In genomic region chr4:55437356-55437796, GRCh38 we compare ENCODE assay signal across 19 cellular contexts. TPM values are rescaled to one million over a fixed set of nuclear protein-coding genes. Genes with fewer than 3 reads are reported as not detected.
DNase-seq lines count a peak whose midpoint lies in the region; ATAC-seq, FAIRE-seq and TF ChIP-seq lines count a peak whose summit lies in the region.
"Had no signal": no experiment of that assay in that cellular context is flagged by ENCODE, and none has a peak within 500 bp of the region (broad histone marks: within the 10 kb centered on the region; RNA-seq: fewer than 3 reads in every experiment).

No MANE protein-coding gene starts in this region.

- H3K27ac ChIP-seq in ACC112 (ENCODE audit: low read depth, low read length) (peak overlapping the region; percentile 16; the same call in 1 of the 2 replicates), Peyer's patch (peak overlapping the region in 2 of 4 donors; percentile 60 to 70), colonic mucosa (peak overlapping the region; percentile 64), kidney (ENCODE audit: low read depth in 2 of 2, low read length in 2 of 2) (no peak overlapping the region)
- H3K27ac ChIP-seq: coronary artery, right lobe of liver, thyroid gland had no signal

- H3K4me3 ChIP-seq in ACC112 (ENCODE audit: low read depth, low read length) (no peak overlapping the region), Peyer's patch (no peak overlapping the region), colonic mucosa (no peak overlapping the region), kidney (ENCODE audit: low read length in 2 of 2) (no peak overlapping the region)
- H3K4me3 ChIP-seq: coronary artery, right lobe of liver, thyroid gland had no signal

- peaks cover 10% of the 10 kb centered on the region for H3K4me1 Mint-ChIP-seq in memory B cell
- H3K4me1 Mint-ChIP-seq: nephron progenitor cell had no signal

- H3K27me3 ChIP-seq in ACC112 (ENCODE audit: insufficient read depth, low read length) (no peaks in the 10 kb centered on the region), Peyer's patch (no peaks in the 10 kb centered on the region), colonic mucosa (no peaks in the 10 kb centered on the region)
- H3K27me3 ChIP-seq: right lobe of liver, thyroid gland had no signal

- no peak for FAIRE-seq in kidney (lab: Jason Lieb, UNC)
- FAIRE-seq: GM19239 had no signal

- H3K36me3 ChIP-seq in ACC112 (ENCODE audit: insufficient read depth, low read length) (peaks cover 32% of the 10 kb centered on the region; the same call in 1 of the 2 replicates), Peyer's patch (peaks cover 0 to 41% (median 0%) of the 10 kb centered on the region in 3 donors), colonic mucosa (no peaks in the 10 kb centered on the region), kidney (ENCODE audit: control insufficient read depth in 1 of 2, insufficient read depth in 2 of 2, low read length in 2 of 2) (peaks cover 16 to 22% of the 10 kb centered on the region in 2 donors)

- H3K9ac ChIP-seq in colonic mucosa (ENCODE audit: low read depth in 2 of 2, low read length in 2 of 2), result no peak overlapping the region
- no peak overlapping the region for H3K9ac ChIP-seq in kidney (ENCODE audit: low read length in 2 of 2)

- no peak for ATAC-seq in memory B cell (ENCODE audit: low read depth)
- no peak for ATAC-seq in HG03442 (IDR thresholded peaks at IDR 0.05; ENCODE audit: unreplicated experiment)
- no peak for ATAC-seq in HG03039 (IDR thresholded peaks at IDR 0.05; ENCODE audit: unreplicated experiment)
- ATAC-seq: T-cell had no signal

- H3K9me3 Mint-ChIP-seq in memory B cell, result no peaks in the 10 kb centered on the region
- H3K9me3 Mint-ChIP-seq: nephron progenitor cell, T-cell had no signal

- peak overlapping the region; percentile 17 for H3K27ac Mint-ChIP-seq in memory B cell

- TF ChIP-seq POLR2A in Peyer's patch (IDR thresholded peaks at IDR 0.05), result no peak

- H3K27me3 Mint-ChIP-seq in memory B cell, result no peaks in the 10 kb centered on the region
- H3K27me3 Mint-ChIP-seq: T-cell had no signal

- no peak overlapping the region for H3K4me3 Mint-ChIP-seq in memory B cell
- H3K4me3 Mint-ChIP-seq: nephron progenitor cell, T-cell had no signal

- no peak overlapping the region for H2AFZ ChIP-seq in ACC112 (ENCODE audit: low read length, unreplicated experiment)

- H3K79me2 ChIP-seq in ACC112 (ENCODE audit: control insufficient read depth, insufficient read depth, low read length, unreplicated experiment), result no peaks in the 10 kb centered on the region

- H3K9me3 ChIP-seq in Peyer's patch (no peaks in the 10 kb centered on the region), colonic mucosa (no peaks in the 10 kb centered on the region), kidney (ENCODE audit: control insufficient read depth in 1 of 2, low read length in 2 of 2) (no peaks in the 10 kb centered on the region)
- H3K9me3 ChIP-seq: right lobe of liver, thyroid gland had no signal

- TF ChIP-seq CTCF in Peyer's patch (IDR thresholded peaks at IDR 0.05) (no peak), colonic mucosa (IDR thresholded peaks at IDR 0.05) (no peak), kidney (IDR thresholded peaks at IDR 0.05; ENCODE audit: borderline replicate concordance, extremely low read depth, insufficient read depth) (no peak)

- intact Hi-C loops in colonic mucosa (cut with DNase I) (loop anchor here (10.0 kb wide), 1 partner anchor 107 kb away; the partner anchor contains the start of gene CLOCK), kidney (cut with DNase I) (no loop called here)

- peaks cover 17% of the 10 kb centered on the region for H3K36me3 Mint-ChIP-seq in memory B cell

- H3K4me1 ChIP-seq in ACC112 (ENCODE audit: control insufficient read depth, insufficient read depth, low read length, unreplicated experiment) (peaks cover 9% of the 10 kb centered on the region), Peyer's patch (peaks cover 0 to 5% (median 0%) of the 10 kb centered on the region in 4 donors), colonic mucosa (no peaks in the 10 kb centered on the region), kidney (ENCODE audit: control insufficient read depth in 1 of 2, insufficient read depth in 1 of 2, low read depth in 1 of 2, low read length in 2 of 2) (peaks cover 0 to 3% of the 10 kb centered on the region in 2 donors)
- H3K4me1 ChIP-seq: thyroid gland had no signal

- DNase-seq in Peyer's patch (peak in 2 of 3 donors; percentile 68 to 80), colonic mucosa (peak; percentile 46), memory B cell (ENCODE audit: low spot score in 2 of 2) (no peak), kidney (no peak), NCI-H187 (lab: John Stamatoyannopoulos, UW) (no peak)
- DNase-seq: activated CD4-positive, alpha-beta T cell treated with anti-CD3 and anti-CD28 coated beads for 4 hours; activated T-cell treated with anti-CD3 and anti-CD28 coated beads, Interleukin-2, amount 50 U/mL, for 48 hours; NCI-H2081; NCI-H526; nephron progenitor cell; right lobe of liver; stimulated activated CD4-positive, alpha-beta T cell treated with anti-CD3 and anti-CD28 coated beads, Interleukin-4, amount 100 ng/mL, for 1 hour; T-cell; thyroid gland had no signal

RNA-seq across cellular contexts. Expression of gene TMEM165, which starts 41.6 kb away (rescaled TPM):
- total RNA-seq in Peyer's patch (100 to 1,000 TPM in 1 of 4 donors, 10 to 100 TPM in 3; 78.2 to 105 (median 91.4) TPM), colonic mucosa (10 to 100 TPM; 70.0 to 80.0 TPM), kidney (114 TPM)
- polyA plus RNA-seq in kidney (ENCODE audit: insufficient read depth, low read depth, low replicate concordance), result 43.2 TPM

Comparison
In these comparisons a context has a peak if more than half of its experiments do, and no peak if none do; other contexts are left out.
1. H3K27ac ChIP-seq: peak in ACC112 (single experiment) and colonic mucosa (single experiment); none in kidney (0 of 2).
2. DNase-seq: peak in Peyer's patch (2 of 3) and colonic mucosa (single experiment); none in memory B cell (0 of 2), kidney (single experiment) and NCI-H187 (0 of 2).